Comparison of ENCODE assay signal across 8 cellular contexts in genomic region chr4:46648088-46648744, GRCh38.
DNase-seq lines count a peak whose midpoint lies in the region; ATAC-seq and TF ChIP-seq lines count a peak whose summit lies in the region.

No MANE protein-coding gene starts in this region.

- ATAC-seq in GM19455 (IDR thresholded peaks at IDR 0.05; ENCODE audit: unreplicated experiment) (peak; percentile 94), HG03432 (IDR thresholded peaks at IDR 0.05; ENCODE audit: unreplicated experiment) (peak; percentile 88), heart right ventricle (no peak)

- H3K27me3 ChIP-seq in left ventricle myocardium inferior (ENCODE audit: low read depth), result no peaks in the 10 kb centered on the region
- H3K27me3 ChIP-seq in heart right ventricle, result no peaks in the 10 kb centered on the region

- TF ChIP-seq CTCF in left ventricle myocardium inferior (IDR thresholded peaks at IDR 0.05; ENCODE audit: borderline replicate concordance) (no peak), heart right ventricle (IDR thresholded peaks at IDR 0.05) (no peak)

- H3K36me3 ChIP-seq in left ventricle myocardium inferior (no peaks in the 10 kb centered on the region), heart right ventricle (no peaks in the 10 kb centered on the region)

- WGBS in heart right ventricle, 2 donors, result 22 to 26% methylated on average over 2 of the region's 2 CpGs

- no peak overlapping the region for H3K27ac ChIP-seq in left ventricle myocardium inferior (replicated peaks)
- H3K27ac ChIP-seq in heart right ventricle, result no peak overlapping the region

- no peaks in the 10 kb centered on the region for H3K4me1 ChIP-seq in left ventricle myocardium inferior
- H3K4me1 ChIP-seq in heart right ventricle, result no peaks in the 10 kb centered on the region

- H3K4me3 ChIP-seq in left ventricle myocardium inferior (no peak overlapping the region), heart right ventricle (no peak overlapping the region)

- DNase-seq in ELR (ENCODE audit: low read depth) (peak; percentile 15), RKO (ENCODE audit: low spot score) (peak; percentile 69), iPS DF 19.7 (ENCODE audit: low read depth, low spot score) (peak; percentile 3), left ventricle myocardium inferior (no peak), cardiac septum (ENCODE audit: low spot score) (no peak), heart right ventricle (no peak)

- H3K9me3 ChIP-seq in left ventricle myocardium inferior (replicated peaks), result peaks cover 30% of the 10 kb centered on the region
- H3K9me3 ChIP-seq in heart right ventricle, result peaks cover 0 to 23% (median 11%) of the 10 kb centered on the region in 11 donors

- intact Hi-C loops in left ventricle myocardium inferior (cut with micrococcal nuclease) (no loop called here), cardiac septum (cut with DNase I) (no loop called here), heart right ventricle (cut with DNase I) (no loop called here)

Comparison
In these comparisons a context has a peak if more than half of its experiments do, and no peak if none do; other contexts are left out.
1. DNase-seq: peak in ELR (single experiment), RKO (single experiment) and iPS DF 19.7 (single experiment); none in left ventricle myocardium inferior (single experiment), cardiac septum (single experiment) and heart right ventricle (0 of 2).
2. ATAC-seq: peak in GM19455 (single experiment) and HG03432 (single experiment); none in heart right ventricle (0 of 8).